In the genomic region with DNA sequence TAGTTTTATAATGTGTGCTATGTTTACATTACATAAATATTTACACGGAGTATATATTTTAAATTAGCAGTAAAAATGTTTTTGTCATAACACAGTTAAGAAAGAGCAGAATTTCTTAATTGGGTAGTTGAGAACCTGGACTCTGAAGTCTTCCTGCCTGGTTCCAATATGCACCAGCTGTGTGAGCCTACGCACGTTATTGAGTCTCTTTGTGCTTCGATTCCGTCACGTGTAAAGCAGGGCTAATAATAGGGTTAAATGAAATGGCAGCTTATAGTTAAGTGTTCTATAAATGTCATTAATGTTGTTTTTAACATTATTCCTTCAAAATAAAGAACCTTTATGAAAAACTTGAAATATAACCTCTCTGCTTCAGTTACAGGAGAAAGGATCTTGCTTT, we compare ENCODE assay signal across 1 cellular context.
TF ChIP-seq lines count a peak whose summit lies in the region.

No MANE protein-coding gene starts in this region.

TF ChIP-seq in GM23338, 12 proteins besides CTCF, POLR2A, EP300 and RAD21 (continued from another document):
- TF ChIP-seq, protein P1, sequence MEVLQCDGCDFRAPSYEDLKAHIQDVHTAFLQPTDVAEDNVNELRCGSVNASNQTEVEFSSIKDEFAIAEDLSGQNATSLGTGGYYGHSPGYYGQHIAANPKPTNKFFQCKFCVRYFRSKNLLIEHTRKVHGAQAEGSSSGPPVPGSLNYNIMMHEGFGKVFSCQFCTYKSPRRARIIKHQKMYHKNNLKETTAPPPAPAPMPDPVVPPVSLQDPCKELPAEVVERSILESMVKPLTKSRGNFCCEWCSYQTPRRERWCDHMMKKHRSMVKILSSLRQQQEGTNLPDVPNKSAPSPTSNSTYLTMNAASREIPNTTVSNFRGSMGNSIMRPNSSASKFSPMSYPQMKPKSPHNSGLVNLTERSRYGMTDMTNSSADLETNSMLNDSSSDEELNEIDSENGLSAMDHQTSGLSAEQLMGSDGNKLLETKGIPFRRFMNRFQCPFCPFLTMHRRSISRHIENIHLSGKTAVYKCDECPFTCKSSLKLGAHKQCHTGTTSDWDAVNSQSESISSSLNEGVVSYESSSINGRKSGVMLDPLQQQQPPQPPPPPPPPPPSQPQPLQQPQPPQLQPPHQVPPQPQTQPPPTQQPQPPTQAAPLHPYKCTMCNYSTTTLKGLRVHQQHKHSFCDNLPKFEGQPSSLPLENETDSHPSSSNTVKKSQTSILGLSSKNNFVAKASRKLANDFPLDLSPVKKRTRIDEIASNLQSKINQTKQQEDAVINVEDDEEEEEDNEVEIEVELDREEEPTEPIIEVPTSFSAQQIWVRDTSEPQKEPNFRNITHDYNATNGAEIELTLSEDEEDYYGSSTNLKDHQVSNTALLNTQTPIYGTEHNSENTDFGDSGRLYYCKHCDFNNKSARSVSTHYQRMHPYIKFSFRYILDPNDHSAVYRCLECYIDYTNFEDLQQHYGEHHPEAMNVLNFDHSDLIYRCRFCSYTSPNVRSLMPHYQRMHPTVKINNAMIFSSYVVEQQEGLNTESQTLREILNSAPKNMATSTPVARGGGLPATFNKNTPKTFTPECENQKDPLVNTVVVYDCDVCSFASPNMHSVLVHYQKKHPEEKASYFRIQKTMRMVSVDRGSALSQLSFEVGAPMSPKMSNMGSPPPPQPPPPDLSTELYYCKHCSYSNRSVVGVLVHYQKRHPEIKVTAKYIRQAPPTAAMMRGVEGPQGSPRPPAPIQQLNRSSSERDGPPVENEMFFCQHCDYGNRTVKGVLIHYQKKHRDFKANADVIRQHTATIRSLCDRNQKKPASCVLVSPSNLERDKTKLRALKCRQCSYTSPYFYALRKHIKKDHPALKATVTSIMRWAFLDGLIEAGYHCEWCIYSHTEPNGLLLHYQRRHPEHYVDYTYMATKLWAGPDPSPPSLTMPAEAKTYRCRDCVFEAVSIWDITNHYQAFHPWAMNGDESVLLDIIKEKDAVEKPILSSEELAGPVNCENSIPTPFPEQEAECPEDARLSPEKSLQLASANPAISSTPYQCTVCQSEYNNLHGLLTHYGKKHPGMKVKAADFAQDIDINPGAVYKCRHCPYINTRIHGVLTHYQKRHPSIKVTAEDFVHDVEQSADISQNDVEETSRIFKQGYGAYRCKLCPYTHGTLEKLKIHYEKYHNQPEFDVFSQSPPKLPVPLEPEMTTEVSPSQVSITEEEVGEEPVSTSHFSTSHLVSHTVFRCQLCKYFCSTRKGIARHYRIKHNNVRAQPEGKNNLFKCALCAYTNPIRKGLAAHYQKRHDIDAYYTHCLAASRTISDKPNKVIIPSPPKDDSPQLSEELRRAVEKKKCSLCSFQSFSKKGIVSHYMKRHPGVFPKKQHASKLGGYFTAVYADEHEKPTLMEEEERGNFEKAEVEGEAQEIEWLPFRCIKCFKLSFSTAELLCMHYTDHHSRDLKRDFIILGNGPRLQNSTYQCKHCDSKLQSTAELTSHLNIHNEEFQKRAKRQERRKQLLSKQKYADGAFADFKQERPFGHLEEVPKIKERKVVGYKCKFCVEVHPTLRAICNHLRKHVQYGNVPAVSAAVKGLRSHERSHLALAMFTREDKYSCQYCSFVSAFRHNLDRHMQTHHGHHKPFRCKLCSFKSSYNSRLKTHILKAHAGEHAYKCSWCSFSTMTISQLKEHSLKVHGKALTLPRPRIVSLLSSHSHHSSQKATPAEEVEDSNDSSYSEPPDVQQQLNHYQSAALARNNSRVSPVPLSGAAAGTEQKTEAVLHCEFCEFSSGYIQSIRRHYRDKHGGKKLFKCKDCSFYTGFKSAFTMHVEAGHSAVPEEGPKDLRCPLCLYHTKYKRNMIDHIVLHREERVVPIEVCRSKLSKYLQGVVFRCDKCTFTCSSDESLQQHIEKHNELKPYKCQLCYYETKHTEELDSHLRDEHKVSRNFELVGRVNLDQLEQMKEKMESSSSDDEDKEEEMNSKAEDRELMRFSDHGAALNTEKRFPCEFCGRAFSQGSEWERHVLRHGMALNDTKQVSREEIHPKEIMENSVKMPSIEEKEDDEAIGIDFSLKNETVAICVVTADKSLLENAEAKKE (CRISPR knock-in tag; IDR thresholded peaks at IDR 0.05): no peak
